Comparison of ENCODE assay signal across 1 cellular context in genomic region chr2:127649684-127650040, GRCh38.
A peak's percentile ranks its signal among the peaks of the same experiment; 100 is the strongest.
TF ChIP-seq lines count a peak whose summit lies in the region.

No MANE protein-coding gene starts in this region.

TF ChIP-seq in SK-N-SH, 30 proteins besides CTCF, POLR2A, EP300 and RAD21 (continued from another document):
- TF ChIP-seq ZBTB33 (IDR thresholded peaks at IDR 0.05; ENCODE audit: borderline replicate concordance, low read depth): no peak
- no peak for TF ChIP-seq POLR2AphosphoS5 (IDR thresholded peaks at IDR 0.05; ENCODE audit: low read depth, low read length)
- TF ChIP-seq YY1 (IDR thresholded peaks at IDR 0.05; ENCODE audit: low read depth): no peak
- no peak for TF ChIP-seq MEF2A (IDR thresholded peaks at IDR 0.05; ENCODE audit: borderline replicate concordance, low read depth)
- TF ChIP-seq PBX3 (IDR thresholded peaks at IDR 0.05): no peak
- TF ChIP-seq SIN3A (IDR thresholded peaks at IDR 0.05; ENCODE audit: borderline replicate concordance, low read depth, low read length): no peak
- peak; percentile 24; the same call in 1 of the 2 replicates for TF ChIP-seq MXI1 (IDR thresholded peaks at IDR 0.05; ENCODE audit: low read depth, low read length)
- TF ChIP-seq JUND (IDR thresholded peaks at IDR 0.05): no peak
- TF ChIP-seq FOXM1 (IDR thresholded peaks at IDR 0.05; ENCODE audit: low read depth): no peak
- no peak for TF ChIP-seq NRF1 (IDR thresholded peaks at IDR 0.05; ENCODE audit: low read depth, low read length)
- no peak for TF ChIP-seq REST (IDR thresholded peaks at IDR 0.05; ENCODE audit: low read depth, low read length)
- no peak for TF ChIP-seq CHD2 (IDR thresholded peaks at IDR 0.05; ENCODE audit: low read length, partially characterized antibody)
- no peak for TF ChIP-seq NFIC (IDR thresholded peaks at IDR 0.05; ENCODE audit: borderline replicate concordance)
- no peak for TF ChIP-seq TCF12 (IDR thresholded peaks at IDR 0.05)
- TF ChIP-seq FOSL2 (IDR thresholded peaks at IDR 0.05; ENCODE audit: borderline replicate concordance, low read depth): no peak
- no peak for TF ChIP-seq TEAD4 (IDR thresholded peaks at IDR 0.05; ENCODE audit: borderline replicate concordance, insufficient read depth)
- TF ChIP-seq GATA2 (CRISPR knock-in tag; IDR thresholded peaks at IDR 0.05): no peak
- no peak for TF ChIP-seq RFX5 (IDR thresholded peaks at IDR 0.05; ENCODE audit: low read length)
- TF ChIP-seq SMC3 (IDR thresholded peaks at IDR 0.05; ENCODE audit: low read depth, low read length): peak; percentile 79
- no peak for TF ChIP-seq USF2 (IDR thresholded peaks at IDR 0.05; ENCODE audit: borderline replicate concordance, low read depth, low read length)
- TF ChIP-seq MAX (IDR thresholded peaks at IDR 0.05; ENCODE audit: low read depth): peak; percentile 74
- no peak for TF ChIP-seq RCOR1 (IDR thresholded peaks at IDR 0.05; ENCODE audit: low read length)
